1 cellular context compared by ENCODE assay signal in genomic region chr20:32517914-32518592, GRCh38.
TF ChIP-seq lines count a peak whose summit lies in the region.

No MANE protein-coding gene starts in this region.

TF ChIP-seq in endothelial cell of umbilical vein, 7 proteins besides CTCF, POLR2A, EP300 and RAD21:
- no peak for TF ChIP-seq MYC (IDR thresholded peaks at IDR 0.05; ENCODE audit: low read depth, low read length)
- TF ChIP-seq FOS (IDR thresholded peaks at IDR 0.05; ENCODE audit: borderline replicate concordance, insufficient read depth, low read length): no peak
TF ChIP-seq in endothelial cell of umbilical vein: peak in this region for 0.
